Comparison of ENCODE assay signal across 18 cellular contexts in the genomic region with DNA sequence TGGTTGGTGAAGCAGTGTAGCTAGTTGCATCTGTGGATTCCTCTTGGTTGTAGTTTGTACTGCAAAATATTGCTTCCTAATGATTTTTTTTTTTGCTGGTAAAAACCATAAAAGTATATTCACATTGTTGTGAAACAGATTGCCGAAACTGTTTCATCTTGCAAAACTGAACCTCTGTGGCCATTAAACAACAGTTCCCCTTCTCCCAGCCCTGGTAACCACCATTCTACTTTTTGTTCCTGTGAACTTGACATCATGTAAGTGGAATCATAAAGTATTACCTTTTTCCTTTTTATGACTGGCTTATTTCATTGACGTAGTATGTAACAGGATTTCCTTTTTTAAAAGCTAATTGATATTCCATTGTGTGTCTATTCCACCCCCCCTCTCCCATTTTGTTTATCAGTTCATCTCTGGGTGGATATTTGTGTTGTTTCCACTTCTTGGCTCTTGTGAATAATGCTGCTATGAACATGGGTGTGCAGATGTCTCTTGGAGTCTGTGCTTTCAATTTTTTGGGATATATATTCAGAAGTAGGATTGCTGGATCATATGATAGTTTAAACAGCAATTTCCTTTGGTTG. TPM values are rescaled to one million over a fixed set of nuclear protein-coding genes. Genes with fewer than 3 reads are reported as not detected.
DNase-seq lines count a peak whose midpoint lies in the region; ATAC-seq, FAIRE-seq and TF ChIP-seq lines count a peak whose summit lies in the region.
"Had no signal": no experiment of that assay in that cellular context is flagged by ENCODE, and none has a peak within 500 bp of the region (broad histone marks: within the 10 kb centered on the region; RNA-seq: fewer than 3 reads in every experiment).

No MANE protein-coding gene starts in this region.

- H3K27ac ChIP-seq in SK-N-SH (ENCODE audit: low read depth in 2 of 2, low read length in 1 of 2), result peak overlapping the region; percentile 34 to 36; a peak in 2 of 4 replicates
- H3K27ac ChIP-seq: 22Rv1, C4-2B, Peyer's patch had no signal

- no peak overlapping the region for H3K4me3 ChIP-seq in SK-N-SH (ENCODE audit: low read depth in 2 of 2, low read length in 1 of 2)
- H3K4me3 ChIP-seq: Peyer's patch had no signal

- DNase-seq in SK-N-SH (no peak), H54 (ENCODE audit: insufficient read length, low spot score) (no peak), T-cell (no peak), immature natural killer cell (no peak), GM12891 (ENCODE audit: insufficient read length, low spot score) (no peak), middle frontal gyrus (ENCODE audit: extremely low spot score, low spot score) (no peak), sciatic nerve (ENCODE audit: low spot score) (no peak)
- DNase-seq: activated CD8-positive, alpha-beta memory T cell treated with anti-CD3 and anti-CD28 coated beads for 24 hours; amygdala; EL; erythroblast; NCI-H1105 treated with DMSO at 0.1 percent for 48 hours; Peyer's patch; T1000 had no signal

- no peaks in the 10 kb centered on the region for H3K27me3 Mint-ChIP-seq in T-cell
- peaks cover 0 to 4% (median 2%) of the 10 kb centered on the region in 3 donors for H3K27me3 Mint-ChIP-seq in immature natural killer cell (ENCODE audit: low read depth in 3 of 3)

- H3K4me1 Mint-ChIP-seq in T-cell, result peaks cover 76 to 86% (median 80%) of the 10 kb centered on the region in 3 donors
- peaks cover 66 to 86% of the 10 kb centered on the region in 2 donors for H3K4me1 Mint-ChIP-seq in immature natural killer cell

- no peak for TF ChIP-seq EP300 in SK-N-SH (IDR thresholded peaks at IDR 0.05; ENCODE audit: borderline replicate concordance in 1 of 2, low read depth in 1 of 2, low read length in 1 of 2)

- H3K36me3 Mint-ChIP-seq in T-cell (peaks cover 76% of the 10 kb centered on the region), immature natural killer cell (peaks cover 9 to 51% (median 37%) of the 10 kb centered on the region in 3 donors)

- TF ChIP-seq RAD21 in SK-N-SH (IDR thresholded peaks at IDR 0.05; ENCODE audit: low read length), result no peak

- H3K9ac ChIP-seq in SK-N-SH, result no peak overlapping the region

- no peak for TF ChIP-seq CTCF in SK-N-SH (IDR thresholded peaks at IDR 0.05)

- 50% methylated on average over 2 of the region's 2 CpGs for WGBS in SK-N-SH (ENCODE audit: low lambda C conversion rate)

- peaks cover 94% of the 10 kb centered on the region for H3K79me2 ChIP-seq in SK-N-SH (ENCODE audit: insufficient read depth)

- H3K27me3 ChIP-seq in SK-N-SH (ENCODE audit: insufficient read depth), result no peaks in the 10 kb centered on the region
- H3K27me3 ChIP-seq: Peyer's patch had no signal

- peaks cover 0 to 35% of the 10 kb centered on the region in 2 experiments; a peak in 3 of 4 replicates for H3K4me1 ChIP-seq in SK-N-SH (ENCODE audit: control insufficient read depth in 1 of 2, insufficient read depth in 2 of 2, low read depth in 1 of 2, low read length in 1 of 2)

- intact Hi-C loops in sciatic nerve (cut with DNase I), result loop anchor here (10.0 kb wide), 1 partner anchor 362 kb away; no protein-coding TSS in a partner anchor

- peaks cover 55% of the 10 kb centered on the region for H3F3A ChIP-seq in SK-N-SH (replicated peaks; ENCODE audit: insufficient read depth)

- H3K4me3 Mint-ChIP-seq in T-cell (peak overlapping the region in 1 of 3 donors; percentile 44), immature natural killer cell (no peak overlapping the region)

- peaks cover 20% of the 10 kb centered on the region for H4K20me1 ChIP-seq in SK-N-SH (ENCODE audit: insufficient read depth)

- H3K9me3 ChIP-seq in SK-N-SH, result no peaks in the 10 kb centered on the region
- H3K9me3 ChIP-seq: Peyer's patch had no signal

- POLR2A ChIA-PET in SK-N-SH (lab: Yijun Ruan, JAX) (no interaction called here), T-cell (lab: Charles Lee) (interaction anchor here (0.5 to 0.8 kb wide), 3 partner anchors 26 to 955 kb away, joined by 3 to 5 read pairs (median 3); no protein-coding TSS in a partner anchor)

- CTCF ChIA-PET in SK-N-SH (lab: Yijun Ruan, JAX) (interaction anchor here (0.7 to 1.0 kb wide), 2 partner anchors 16 to 108 kb away, joined by 4 read pairs; no protein-coding TSS in a partner anchor), T-cell (lab: Charles Lee) (interaction anchor here in 1 of 2 donors (1.1 kb wide), 1 partner anchor 364 kb away, joined by 3 read pairs; no protein-coding TSS in a partner anchor)

- H3K27ac Mint-ChIP-seq in T-cell (peak overlapping the region; percentile 68 to 70), immature natural killer cell (peak overlapping the region in 5 of 6 donors; percentile 2 to 85 (median 63))

- FAIRE-seq in H54 (lab: Jason Lieb, UNC) (peak; percentile 91), GM12891 (lab: Jason Lieb, UNC) (no peak)
- FAIRE-seq: HTR-8/SVneo had no signal

- ATAC-seq in SK-N-SH treated with all-trans-retinoic acid at 6 μM for 48 hours (no peak), T-cell (replicated peaks in 1 of 4) (no peak), sciatic nerve (no peak)

- peaks cover 89 to 91% of the 10 kb centered on the region in 2 experiments for H3K36me3 ChIP-seq in SK-N-SH (replicated peaks in 1 of 2; ENCODE audit: control insufficient read depth in 1 of 2, insufficient read depth in 2 of 2, low read length in 1 of 2)

- peak overlapping the region; percentile 9; the same call in 1 of the 2 replicates for H3K4me2 ChIP-seq in SK-N-SH

- H3K9me3 Mint-ChIP-seq in T-cell (no peaks in the 10 kb centered on the region), immature natural killer cell (no peaks in the 10 kb centered on the region)

- no peaks in the 10 kb centered on the region for H3K9me2 ChIP-seq in SK-N-SH

- TF ChIP-seq POLR2A in H54 (IDR thresholded peaks at IDR 0.05; ENCODE audit: low read depth, low read length), result no peak
- no peak for TF ChIP-seq POLR2A in GM12891 (IDR thresholded peaks at IDR 0.05; ENCODE audit: low read depth, low read length)

- no peak overlapping the region for H2AFZ ChIP-seq in SK-N-SH (ENCODE audit: low read depth)

TF ChIP-seq in SK-N-SH, 30 proteins besides CTCF, POLR2A, EP300 and RAD21:
- TF ChIP-seq RCOR1 (IDR thresholded peaks at IDR 0.05; ENCODE audit: low read length), result no peak
- TF ChIP-seq TAF1 (IDR thresholded peaks at IDR 0.05; ENCODE audit: borderline replicate concordance, low read depth, low read length), result no peak
- no peak for TF ChIP-seq TCF12 (IDR thresholded peaks at IDR 0.05)
- no peak for TF ChIP-seq FOXM1 (IDR thresholded peaks at IDR 0.05; ENCODE audit: low read depth)
- TF ChIP-seq POLR2AphosphoS5 (IDR thresholded peaks at IDR 0.05; ENCODE audit: low read depth, low read length), result no peak
- no peak for TF ChIP-seq NFIC (IDR thresholded peaks at IDR 0.05; ENCODE audit: borderline replicate concordance)
- TF ChIP-seq, protein P1, sequence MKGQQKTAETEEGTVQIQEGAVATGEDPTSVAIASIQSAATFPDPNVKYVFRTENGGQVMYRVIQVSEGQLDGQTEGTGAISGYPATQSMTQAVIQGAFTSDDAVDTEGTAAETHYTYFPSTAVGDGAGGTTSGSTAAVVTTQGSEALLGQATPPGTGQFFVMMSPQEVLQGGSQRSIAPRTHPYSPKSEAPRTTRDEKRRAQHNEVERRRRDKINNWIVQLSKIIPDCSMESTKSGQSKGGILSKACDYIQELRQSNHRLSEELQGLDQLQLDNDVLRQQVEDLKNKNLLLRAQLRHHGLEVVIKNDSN (IDR thresholded peaks at IDR 0.05; ENCODE audit: borderline replicate concordance, low read depth), result no peak
TF ChIP-seq in SK-N-SH: peak in this region for 0.

TF ChIP-seq in SK-N-SH treated with all-trans-retinoic acid at 6 μM for 48 hours, 23 proteins besides CTCF, POLR2A, EP300 and RAD21 (continues in another document):
- TF ChIP-seq PPARA (CRISPR knock-in tag; IDR thresholded peaks at IDR 0.05; ENCODE audit: borderline replicate concordance) (no peak), CREB5 (CRISPR knock-in tag; IDR thresholded peaks at IDR 0.05; ENCODE audit: low read depth) (no peak)

TF ChIP-seq in GM12891, 5 proteins besides CTCF, POLR2A, EP300 and RAD21:
- TF ChIP-seq TAF1 (IDR thresholded peaks at IDR 0.05; ENCODE audit: low read depth, low read length), result no peak
- no peak for TF ChIP-seq POLR2AphosphoS5 (IDR thresholded peaks at IDR 0.05; ENCODE audit: low read depth, low read length)
- no peak for TF ChIP-seq POU2F2 (IDR thresholded peaks at IDR 0.05; ENCODE audit: low read depth, low read length)
- TF ChIP-seq PAX5 (IDR thresholded peaks at IDR 0.05; ENCODE audit: insufficient read depth, low read length, severe bottlenecking), result no peak
- no peak for TF ChIP-seq SPI1 (IDR thresholded peaks at IDR 0.05; ENCODE audit: low read depth, low read length)

RNA-seq across cellular contexts. Expression of gene SUB1, which starts 11.8 kb away (rescaled TPM):
- polyA plus RNA-seq in SK-N-SH (2012; rRNA removed) (50.8 and 55.4 TPM in 2 replicates), immature natural killer cell (100 to 1,000 TPM; 471 to 654 (median 487) TPM)
- 77.3 and 209 TPM in 2 replicates for polyA plus RNA-seq in SK-N-SH (2012; cell fraction: cytosol; rRNA removed)
- polyA plus RNA-seq in SK-N-SH (2012; cell fraction: nucleus; rRNA removed), result 17.9 and 39.8 TPM in 2 replicates
- total RNA-seq in T-cell (100 to 1,000 TPM; 178 to 339 (median 203) TPM), sciatic nerve (147 TPM)
- polyA plus RNA-seq in GM12891 (2012; ENCODE audit: low read depth, missing spikeins), result 407 TPM
